Comparison of ENCODE assay signal across 23 cellular contexts in the genomic region with DNA sequence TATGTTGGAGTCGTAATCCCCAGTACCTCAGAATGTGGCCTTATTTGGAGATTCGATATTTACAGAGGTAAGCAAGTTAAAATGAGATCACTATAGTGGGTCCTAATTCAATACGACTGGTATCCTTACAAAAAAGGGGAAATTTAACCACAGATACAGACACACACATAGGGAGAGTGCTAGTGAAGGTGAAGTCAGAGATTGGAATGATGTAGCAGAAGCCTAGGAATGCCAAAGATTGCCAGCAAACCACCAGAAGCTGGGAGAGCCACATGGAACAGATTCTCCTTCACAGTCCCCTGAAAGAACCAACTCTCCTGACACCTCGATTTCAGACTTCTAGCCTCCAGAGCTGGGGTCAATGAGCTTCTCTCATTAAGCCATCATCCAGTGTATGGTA. TPM values are rescaled to one million over a fixed set of nuclear protein-coding genes. Genes with fewer than 3 reads are reported as not detected.
DNase-seq lines count a peak whose midpoint lies in the region; ATAC-seq, FAIRE-seq and TF ChIP-seq lines count a peak whose summit lies in the region.
"Had no signal": no experiment of that assay in that cellular context is flagged by ENCODE, and none has a peak within 500 bp of the region (broad histone marks: within the 10 kb centered on the region; RNA-seq: fewer than 3 reads in every experiment).

No MANE protein-coding gene starts in this region.

- POLR2A ChIA-PET in AG04449 (lab: Yijun Ruan, JAX), result interaction anchor here (0.7 to 2.2 kb wide), 4 partner anchors 14 to 116 kb away, joined by 3 to 6 read pairs (median 5); a partner anchor contains a TSS
- POLR2A ChIA-PET in T-cell (lab: Charles Lee), result interaction anchor here in 1 of 2 donors (0.6 kb wide), 1 partner anchor 15 kb away, joined by 3 read pairs; no protein-coding TSS in a partner anchor

- H3K27me3 Mint-ChIP-seq in T-cell, result no peaks in the 10 kb centered on the region
- H3K27me3 Mint-ChIP-seq: activated naive CD8-positive, alpha-beta T cell treated with anti-CD3 and anti-CD28 coated beads, Interleukin-2, amount 50 U/mL, for 24 hours; CD4-positive, CD25-positive, alpha-beta regulatory T cell; naive thymus-derived CD4-positive, alpha-beta T cell had no signal

- DNase-seq in AG04449 (ENCODE audit: low read depth, low spot score) (peak; percentile 49), LHCN-M2 (ENCODE audit: low read depth) (peak; percentile 59), astrocyte of the hippocampus (ENCODE audit: low read depth, low spot score) (peak; percentile 83), kidney tubule cell (ENCODE audit: low spot score) (peak; percentile 52), T-cell (no peak), frontal cortex (ENCODE audit: low spot score in 2 of 2) (no peak), T1000 (lab: John Stamatoyannopoulos, UW) (no peak), DMS79 (lab: John Stamatoyannopoulos, UW) (no peak)
- DNase-seq: 8988T; activated CD4-positive, alpha-beta T cell treated with anti-CD3 and anti-CD28 coated beads for 48 hours; activated naive CD8-positive, alpha-beta T cell treated with anti-CD3 and anti-CD28 coated beads, Interleukin-2, amount 50 U/mL, for 24 hours; CD4-positive, CD25-positive, alpha-beta regulatory T cell; central memory CD4-positive, alpha-beta T cell; DMS53; KG1; naive thymus-derived CD4-positive, alpha-beta T cell; NCI-H2029; NCI-H446 treated with DMSO at 0.1 percent for 48 hours; pancreas; small intestine; stimulated activated CD4-positive, alpha-beta T cell treated with anti-CD3 and anti-CD28 coated beads, Interleukin-4, amount 100 ng/mL, for 24 hours had no signal

- CTCF ChIA-PET in AG04449 (lab: Yijun Ruan, JAX), result interaction anchor here (1.1 kb wide), 1 partner anchor 54 kb away, joined by 3 read pairs; no protein-coding TSS in a partner anchor
- CTCF ChIA-PET in T-cell (lab: Charles Lee), result interaction anchor here in 1 of 2 donors (0.5 kb wide), 1 partner anchor 51 kb away, joined by 5 read pairs; no protein-coding TSS in a partner anchor

- no peak overlapping the region for H3K4me3 Mint-ChIP-seq in T-cell
- H3K4me3 Mint-ChIP-seq: activated naive CD8-positive, alpha-beta T cell treated with anti-CD3 and anti-CD28 coated beads, Interleukin-2, amount 50 U/mL, for 24 hours; CD4-positive, CD25-positive, alpha-beta regulatory T cell; naive thymus-derived CD4-positive, alpha-beta T cell had no signal

- no peak for FAIRE-seq in frontal cortex (lab: Jason Lieb, UNC)
- FAIRE-seq: islet of Langerhans, pancreas, small intestine had no signal

- no peaks in the 10 kb centered on the region for H3K36me3 Mint-ChIP-seq in T-cell

- H3K4me1 Mint-ChIP-seq in T-cell, result peaks cover 25 to 39% (median 38%) of the 10 kb centered on the region in 3 donors

- no peak for ATAC-seq in T-cell (replicated peaks in 1 of 4)
- ATAC-seq: activated naive CD8-positive, alpha-beta T cell treated with anti-CD3 and anti-CD28 coated beads, Interleukin-2, amount 50 U/mL, for 24 hours; naive thymus-derived CD4-positive, alpha-beta T cell; pancreas had no signal

- no peak for TF ChIP-seq CTCF in AG04449 (IDR thresholded peaks at IDR 0.05; ENCODE audit: insufficient read depth, low read length, missing control alignments)

- no peaks in the 10 kb centered on the region for H3K9me3 Mint-ChIP-seq in T-cell
- H3K9me3 Mint-ChIP-seq: activated naive CD8-positive, alpha-beta T cell treated with anti-CD3 and anti-CD28 coated beads, Interleukin-2, amount 50 U/mL, for 24 hours; activated T-helper 2 cell treated with anti-CD3 and anti-CD28 coated beads, Interferon-gamma antibody, Interleukin-2, Interleukin-4, amounts not matched to agents 10 μg/mL and 5 μg/mL and 100 μg/mL, durations not matched to agents 14 hours and 24 hours and 36 hours; naive thymus-derived CD4-positive, alpha-beta T cell had no signal

- no peak overlapping the region for H3K27ac Mint-ChIP-seq in T-cell
- H3K27ac Mint-ChIP-seq: activated naive CD8-positive, alpha-beta T cell treated with anti-CD3 and anti-CD28 coated beads, Interleukin-2, amount 50 U/mL, for 24 hours; activated T-helper 2 cell treated with anti-CD3 and anti-CD28 coated beads, Interferon-gamma antibody, Interleukin-2, Interleukin-4, amounts not matched to agents 10 μg/mL and 5 μg/mL and 100 μg/mL, durations not matched to agents 14 hours and 24 hours and 36 hours; CD4-positive, CD25-positive, alpha-beta regulatory T cell had no signal

- no peak overlapping the region for H3K4me3 ChIP-seq in AG04449 (ENCODE audit: low read depth, low read length)
- H3K4me3 ChIP-seq: pancreas had no signal

RNA-seq across cellular contexts. Expression of a gene that starts 17.7 kb away (rescaled TPM):
- total RNA-seq in LHCN-M2 (2014; rRNA removed) (307 and 331 TPM in 2 replicates), T-cell (100 to 1,000 TPM; 228 to 277 (median 255) TPM), frontal cortex (99.9 TPM)
- 276 TPM for polyA plus RNA-seq in LHCN-M2 (2012)

Comparison
In these comparisons a context has a peak if more than half of its experiments do, and no peak if none do; other contexts are left out.
1. DNase-seq: peak in AG04449 (single experiment), LHCN-M2 (single experiment), astrocyte of the hippocampus (single experiment) and kidney tubule cell (single experiment); none in T-cell (0 of 34), frontal cortex (0 of 2), T1000 (single experiment) and DMS79 (single experiment).